ENCODE assay signal across 24 cellular contexts in the genomic region with DNA sequence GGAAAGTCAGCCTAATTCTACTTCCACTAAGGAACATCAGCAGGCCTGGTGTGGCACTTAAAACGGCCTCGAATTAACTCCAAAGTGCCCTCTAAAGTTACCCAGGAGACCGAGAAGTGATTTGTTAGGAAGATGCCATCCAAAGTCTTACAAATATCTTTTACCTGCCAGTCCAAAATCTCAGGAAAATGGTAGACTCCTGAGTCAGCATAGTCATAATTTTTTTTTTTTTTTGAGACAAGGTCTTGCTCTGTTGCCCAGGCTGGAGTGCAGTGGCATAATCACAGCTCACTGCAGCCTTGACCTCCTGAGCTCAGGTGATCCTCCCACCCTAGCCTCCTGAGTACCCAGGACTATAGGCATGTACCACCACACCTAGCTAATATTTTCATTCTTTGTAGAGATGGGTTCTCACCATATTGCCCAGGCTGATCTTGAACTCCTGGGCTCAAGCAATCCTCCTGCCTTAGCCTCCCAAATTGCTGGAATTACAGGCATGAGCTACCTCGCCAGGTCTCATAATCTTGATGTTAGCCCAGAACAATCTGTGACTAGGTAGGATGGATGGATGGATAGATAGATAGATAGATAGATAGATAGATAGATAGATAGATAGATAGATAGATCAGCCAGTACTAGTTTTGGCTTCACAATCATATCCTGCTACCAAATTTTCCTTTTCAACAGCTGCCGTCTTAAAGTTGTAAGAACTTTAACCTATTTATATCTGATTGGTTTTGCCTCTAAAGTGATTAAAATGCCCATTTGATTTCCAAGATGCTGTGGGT.
"Had no signal": no experiment of that assay in that cellular context is flagged by ENCODE, and none has a peak within 500 bp of the region (broad histone marks: within the 10 kb centered on the region; RNA-seq: fewer than 3 reads in every experiment).

No MANE protein-coding gene starts in this region.

- H3K27me3 ChIP-seq: esophagus muscularis mucosa, testis, upper lobe of left lung had no signal

- H3K27me3 Mint-ChIP-seq: activated CD8-positive, alpha-beta T cell treated with anti-CD3 and anti-CD28 coated beads for 36 hours; progenitor cell of endocrine pancreas; stimulated activated naive CD8-positive, alpha-beta T cell treated with anti-CD3 and anti-CD28 coated beads, Interleukin-15, Interleukin-2, amounts not matched to agents 100 ng/mL and 50 ng/mL, for 24 hours had no signal

- ATAC-seq: right cardiac atrium had no signal

- FAIRE-seq: TTC549 had no signal

- H3K4me1 Mint-ChIP-seq: mesothelial cell of epicardium had no signal

- H3K4me3 ChIP-seq: esophagus muscularis mucosa, lower lobe of right lung, skin epidermis, testis, upper lobe of left lung had no signal

- H3K9me3 Mint-ChIP-seq: activated CD8-positive, alpha-beta T cell treated with anti-CD3 and anti-CD28 coated beads for 36 hours; mesothelial cell of epicardium; nephron progenitor cell; T-helper 2 cell treated with Interferon-gamma antibody and Interleukin-4, amounts not matched to agents 5 μg/mL and 100 μg/mL, for 36 hours had no signal

- H3K4me1 ChIP-seq: testis had no signal

- H3K36me3 Mint-ChIP-seq: mesothelial cell of epicardium had no signal

- H3K27ac Mint-ChIP-seq: activated CD8-positive, alpha-beta T cell treated with anti-CD3 and anti-CD28 coated beads for 36 hours; mesothelial cell of epicardium; nephron progenitor cell; progenitor cell of endocrine pancreas; stimulated activated naive CD8-positive, alpha-beta T cell treated with anti-CD3 and anti-CD28 coated beads, Interleukin-15, Interleukin-2, amounts not matched to agents 100 ng/mL and 50 ng/mL, for 24 hours; T-helper 2 cell treated with Interferon-gamma antibody and Interleukin-4, amounts not matched to agents 5 μg/mL and 100 μg/mL, for 36 hours had no signal

- H3K4me3 Mint-ChIP-seq: activated CD8-positive, alpha-beta T cell treated with anti-CD3 and anti-CD28 coated beads for 36 hours; mesothelial cell of epicardium; nephron progenitor cell; stimulated activated naive CD8-positive, alpha-beta T cell treated with anti-CD3 and anti-CD28 coated beads, Interleukin-15, Interleukin-2, amounts not matched to agents 100 ng/mL and 50 ng/mL, for 24 hours; T-helper 2 cell treated with Interferon-gamma antibody and Interleukin-4, amounts not matched to agents 5 μg/mL and 100 μg/mL, for 36 hours had no signal

- H3K36me3 ChIP-seq: esophagus muscularis mucosa, lower lobe of right lung, upper lobe of left lung had no signal

- H3K9me3 ChIP-seq: esophagus muscularis mucosa, lower lobe of right lung, testis, upper lobe of left lung had no signal

- H3K27ac ChIP-seq: esophagus muscularis mucosa, lower lobe of right lung, testis, upper lobe of left lung had no signal

- DNase-seq: activated CD4-positive, alpha-beta T cell treated with anti-CD3 and anti-CD28 coated beads for 4 hours; activated CD8-positive, alpha-beta T cell treated with anti-CD3 and anti-CD28 coated beads for 36 hours; activated effector memory CD4-positive, alpha-beta T cell treated with anti-CD3 and anti-CD28 coated beads, Interleukin-2, amount 50 U/mL, for 16 hours; activated naive CD4-positive, alpha-beta T cell treated with anti-CD3 and anti-CD28 coated beads, Interleukin-2, amount 50 U/mL, for 16 hours; activated T-cell treated with anti-CD3 and anti-CD28 coated beads, Interleukin-2, amount 50 U/mL, for 48 hours; aorta; cerebellar nuclear complex; cortex of kidney; effector CD4-positive, alpha-beta T cell; left cardiac atrium; lower lobe of right lung; nephron progenitor cell; occipital lobe; right cardiac atrium; SW 1271; testis; upper lobe of left lung had no signal
